Comparison of ENCODE assay signal across 9 cellular contexts in the genomic region with DNA sequence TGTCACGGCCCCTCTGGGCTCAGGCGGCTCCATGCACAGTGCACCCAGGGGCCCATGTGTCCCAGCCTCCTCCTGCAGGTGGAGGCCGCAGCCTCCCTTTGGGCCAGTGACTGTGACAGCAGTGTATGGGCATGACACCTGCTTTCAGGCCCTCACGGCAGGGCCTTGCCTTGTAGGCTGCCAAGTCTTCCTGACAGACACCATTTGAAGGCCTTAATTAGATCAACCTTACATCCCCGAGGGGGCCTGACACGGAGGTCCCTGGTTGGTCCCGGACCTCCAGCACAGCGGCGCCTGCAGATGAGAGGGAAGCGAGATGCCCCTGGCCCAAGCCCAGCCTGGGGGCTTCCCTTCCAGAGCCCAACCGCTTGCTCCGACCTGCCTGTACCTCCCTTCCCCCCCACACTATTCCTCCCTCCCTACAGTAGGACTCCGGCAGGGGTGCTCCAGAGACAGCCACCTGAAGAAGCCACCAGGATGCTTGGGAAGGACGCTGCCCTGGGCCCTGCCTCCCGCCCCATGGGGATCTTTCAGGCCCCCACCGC.
"Had no signal": no experiment of that assay in that cellular context is flagged by ENCODE, and none has a peak within 500 bp of the region (broad histone marks: within the 10 kb centered on the region; RNA-seq: fewer than 3 reads in every experiment).

No MANE protein-coding gene starts in this region.

- H3K27ac ChIP-seq: cardiac muscle cell, gastrocnemius medialis had no signal

- ATAC-seq: activated CD4-positive, alpha-beta T cell treated with anti-CD3 and anti-CD28 coated beads for 36 hours; activated CD8-positive, alpha-beta T cell treated with anti-CD3 and anti-CD28 coated beads, Interleukin-2, amount 10 ng/mL, durations not matched to agents 7 days and 5 days; activated naive CD8-positive, alpha-beta T cell treated with anti-CD3 and anti-CD28 coated beads, Interleukin-2, amount 50 U/mL, for 24 hours; gastrocnemius medialis had no signal

- H3K27me3 ChIP-seq: cardiac muscle cell, gastrocnemius medialis had no signal

- H3K9me3 Mint-ChIP-seq: activated naive CD8-positive, alpha-beta T cell treated with anti-CD3 and anti-CD28 coated beads, Interleukin-2, amount 50 U/mL, for 24 hours had no signal

- H3K36me3 ChIP-seq: cardiac muscle cell, gastrocnemius medialis had no signal

- H3K4me3 ChIP-seq: cardiac muscle cell, gastrocnemius medialis had no signal

- H3K9me3 ChIP-seq: gastrocnemius medialis had no signal

- DNase-seq: activated CD4-positive, alpha-beta T cell treated with anti-CD3 and anti-CD28 coated beads for 36 hours; activated CD8-positive, alpha-beta memory T cell treated with anti-CD3 and anti-CD28 coated beads, Interleukin-2, amount 50 U/mL, for 48 hours; activated CD8-positive, alpha-beta T cell treated with anti-CD3 and anti-CD28 coated beads, Interleukin-2, amount 10 ng/mL, durations not matched to agents 7 days and 5 days; activated naive CD4-positive, alpha-beta T cell treated with Interleukin-2 at 50 U/mL for 16 hours; activated naive CD8-positive, alpha-beta T cell treated with anti-CD3 and anti-CD28 coated beads, Interleukin-2, amount 50 U/mL, for 24 hours; effector CD4-positive, alpha-beta T cell; gastrocnemius medialis; T-helper 9 cell had no signal

- H3K27ac Mint-ChIP-seq: activated CD4-positive, alpha-beta T cell treated with anti-CD3 and anti-CD28 coated beads for 36 hours; activated CD8-positive, alpha-beta T cell treated with anti-CD3 and anti-CD28 coated beads, Interleukin-2, amount 10 ng/mL, durations not matched to agents 7 days and 5 days; activated naive CD8-positive, alpha-beta T cell treated with anti-CD3 and anti-CD28 coated beads, Interleukin-2, amount 50 U/mL, for 24 hours had no signal

- H3K27me3 Mint-ChIP-seq: activated CD4-positive, alpha-beta T cell treated with anti-CD3 and anti-CD28 coated beads for 36 hours; activated naive CD8-positive, alpha-beta T cell treated with anti-CD3 and anti-CD28 coated beads, Interleukin-2, amount 50 U/mL, for 24 hours had no signal

- H3K4me1 Mint-ChIP-seq: activated naive CD8-positive, alpha-beta T cell treated with anti-CD3 and anti-CD28 coated beads, Interleukin-2, amount 50 U/mL, for 24 hours had no signal

- H3K4me3 Mint-ChIP-seq: activated CD4-positive, alpha-beta T cell treated with anti-CD3 and anti-CD28 coated beads for 36 hours; activated CD8-positive, alpha-beta T cell treated with anti-CD3 and anti-CD28 coated beads, Interleukin-2, amount 10 ng/mL, durations not matched to agents 7 days and 5 days; activated naive CD8-positive, alpha-beta T cell treated with anti-CD3 and anti-CD28 coated beads, Interleukin-2, amount 50 U/mL, for 24 hours had no signal
